ENCODE assay signal across 8 cellular contexts in genomic region chr10:16436758-16437539, GRCh38. TPM values are rescaled to one million over a fixed set of nuclear protein-coding genes. Genes with fewer than 3 reads are reported as not detected.
A peak's percentile ranks its signal among the peaks of the same experiment; 100 is the strongest.
DNase-seq lines count a peak whose midpoint lies in the region; ATAC-seq and TF ChIP-seq lines count a peak whose summit lies in the region.

PTER (plus strand) TSS chr10:16437010; CDS start chr10:16484385, 47,375 bp downstream.

- H3K4me1 Mint-ChIP-seq in activated B cell treated with CpG ODN at 0.5 μM for 24 hours (peaks cover 48% of the 10 kb centered on the region), immature natural killer cell (peaks cover 49 to 58% of the 10 kb centered on the region in 2 donors)

- H3K27ac Mint-ChIP-seq in activated B cell treated with CpG ODN at 0.5 μM for 24 hours (peak within 1 kb of the TSS; percentile 88), immature natural killer cell (peak within 1 kb of the TSS; percentile 86 to 94 (median 88))

- H3K4me3 Mint-ChIP-seq in activated B cell treated with CpG ODN at 0.5 μM for 24 hours, result peak within 1 kb of the TSS; percentile 95
- H3K4me3 Mint-ChIP-seq in immature natural killer cell, result peak within 1 kb of the TSS; percentile 91 to 97 (median 95)

- H3K36me3 Mint-ChIP-seq in activated B cell treated with CpG ODN at 0.5 μM for 24 hours (ENCODE audit: low read depth) (peaks cover 24% of the 10 kb centered on the region), immature natural killer cell (peaks cover 0 to 7% (median 0%) of the 10 kb centered on the region in 3 donors)

- intact Hi-C loops in activated B cell treated with CpG ODN at 0.5 μM for 24 hours (cut with micrococcal nuclease), result loop anchor here (1.0 to 10.0 kb wide), 5 partner anchors 380 to 1268 kb away; partner anchors contain the start of genes MINDY3, NMT2 and RSU1

- ATAC-seq in GM18873 (IDR thresholded peaks at IDR 0.05; ENCODE audit: low FRiP score, unreplicated experiment) (peak; percentile 94), HG03108 (IDR thresholded peaks at IDR 0.05; ENCODE audit: unreplicated experiment) (peak; percentile 98), activated B cell treated with CpG ODN at 0.5 μM for 24 hours (ENCODE audit: low read depth) (peak; percentile 99)

- no peak for TF ChIP-seq CTCF in activated B cell treated with CpG ODN at 0.5 μM for 24 hours (IDR thresholded peaks at IDR 0.05)

- DNase-seq in ACHN (peak; percentile 94), NCI-H2196 treated with DMSO at 0.1 percent for 48 hours (lab: John Stamatoyannopoulos, UW; ENCODE audit: unreplicated experiment) (peak; percentile 72), activated B cell treated with CpG ODN at 0.5 μM for 24 hours (peak; percentile 97), caudate nucleus (lab: John Stamatoyannopoulos, UW) (peak in 51 of 61 donors; percentile 7 to 71 (median 34)), immature natural killer cell (peak; percentile 90 to 92 (median 91))
- peak; percentile 99 for DNase-seq in stimulated activated CD4-positive, alpha-beta T cell treated with anti-CD3 and anti-CD28 coated beads, Interleukin-12 subunit alpha, Interleukin-12 subunit beta, amount 100 ng/mL, for 24 hours (ENCODE audit: low read depth in 2 of 2)

- in situ Hi-C loops in ACHN (cut with HindIII; ENCODE audit: low pct_ligation_motif_present, low pct_unique_long_range_greater_than_20kb, low sequenced_read_pairs), result no loop called here

- no peak within 1 kb of the TSS for H3K27ac ChIP-seq in caudate nucleus (ENCODE audit: low read depth, low read length)

- POLR2A ChIA-PET in activated B cell treated with CpG ODN at 0.5 μM for 24 hours (lab: Charles Lee), result interaction anchor here (0.9 to 1.5 kb wide), 4 partner anchors 381 to 792 kb away, joined by 3 to 18 read pairs (median 8); partner anchors contain the start of genes MINDY3 and RSU1

- H3K9me3 Mint-ChIP-seq in activated B cell treated with CpG ODN at 0.5 μM for 24 hours (no peaks in the 10 kb centered on the region), immature natural killer cell (no peaks in the 10 kb centered on the region)

- CTCF ChIA-PET in activated B cell treated with CpG ODN at 0.5 μM for 24 hours (lab: Charles Lee), result no interaction called here

- H3K27me3 Mint-ChIP-seq in activated B cell treated with CpG ODN at 0.5 μM for 24 hours (peaks cover 3% of the 10 kb centered on the region), immature natural killer cell (ENCODE audit: low read depth in 3 of 3) (peaks cover 0 to 3% (median 0%) of the 10 kb centered on the region in 3 donors)

RNA-seq across cellular contexts. Expression of gene PTER, which starts in this region (rescaled TPM):
- 14.9 and 15.0 TPM in 2 replicates for total RNA-seq in activated B cell treated with CpG ODN at 0.5 μM for 24 hours
- polyA plus RNA-seq in immature natural killer cell, result 10 to 100 TPM; 13.1 to 16.0 (median 13.3) TPM

Comparison
In these comparisons a context has a peak if more than half of its experiments do, and no peak if none do; other contexts are left out.
1. DNase-seq: peak in every context shown above with its lines; median percentile 99 in stimulated activated CD4-positive, alpha-beta T cell treated with anti-CD3 and anti-CD28 coated beads, Interleukin-12 subunit alpha, Interleukin-12 subunit beta, amount 100 ng/mL, for 24 hours; 97 in activated B cell treated with CpG ODN at 0.5 μM for 24 hours; 94 in ACHN; 91 in immature natural killer cell; 72 in NCI-H2196 treated with DMSO at 0.1 percent for 48 hours; 34 in caudate nucleus.